In genomic region chr6:44133003-44133931, GRCh38 we compare ENCODE assay signal across 8 cellular contexts. TPM values are rescaled to one million over a fixed set of nuclear protein-coding genes. Genes with fewer than 3 reads are reported as not detected.
DNase-seq lines count a peak whose midpoint lies in the region; ATAC-seq, FAIRE-seq and TF ChIP-seq lines count a peak whose summit lies in the region.

No MANE protein-coding gene starts in this region.

- H3K9me1 ChIP-seq in K562 (ENCODE audit: control insufficient read depth, insufficient read depth, low read length) = no peaks in the 10 kb centered on the region

- H3K4me2 ChIP-seq in K562 (ENCODE audit: insufficient read depth, low read length) = peak overlapping the region; percentile 87
- peak overlapping the region; percentile 76 for H3K4me2 ChIP-seq in smooth muscle cell

- no peak for TF ChIP-seq RAD21 in K562 (CRISPR knock-in tag; conservative IDR thresholded peaks at IDR 0.05 in 1 of 2, IDR thresholded peaks at IDR 0.05 in 1 of 2)

- H3K9ac ChIP-seq in K562 (ENCODE audit: insufficient read depth in 1 of 2, low read depth in 2 of 2, low read length in 2 of 2) (peak overlapping the region; percentile 51 to 89), iPS-15b (ENCODE audit: low read depth, low read length) (peak overlapping the region; percentile 55), smooth muscle cell (ENCODE audit: low read depth) (no peak overlapping the region)

- ATAC-seq in K562 (peak; percentile 80), HG03442 (IDR thresholded peaks at IDR 0.05; ENCODE audit: unreplicated experiment) (no peak), HG02759 (IDR thresholded peaks at IDR 0.05; ENCODE audit: unreplicated experiment) (no peak), GM21786 (IDR thresholded peaks at IDR 0.05; ENCODE audit: unreplicated experiment) (no peak)

- FAIRE-seq in K562 (lab: Jason Lieb, UNC) = peak; percentile 72

- intact Hi-C loops in Calu3 (cut with micrococcal nuclease; ENCODE audit: unreplicated experiment) = loop anchor here (1.0 kb wide), 1 partner anchor 37 kb away; no protein-coding TSS in a partner anchor
- intact Hi-C loops in K562 (cut with micrococcal nuclease) = no loop called here

- BruUV-seq in Calu3 (replicated peaks; lab: Mats Ljungman, UMichigan) (no TSS peak), K562 (replicated peaks; lab: Mats Ljungman, UMichigan) (no TSS peak)

- peak overlapping the region; percentile 66 for H3K27ac ChIP-seq in K562 (ENCODE audit: extremely low read depth, low read depth, low read length)
- H3K27ac ChIP-seq in smooth muscle cell (ENCODE audit: low read depth) = peak overlapping the region; percentile 1

- H2AFZ ChIP-seq in K562 (ENCODE audit: low read depth, low read length) (peak overlapping the region; percentile 35; the same call in 1 of the 2 replicates), smooth muscle cell (ENCODE audit: low read depth) (no peak overlapping the region)

- no peaks in the 10 kb centered on the region for H3K9me3 Mint-ChIP-seq in Calu3 (ENCODE audit: low read depth, unreplicated experiment)

- H3F3A ChIP-seq in smooth muscle cell (ENCODE audit: low read depth) = no peaks in the 10 kb centered on the region

- H3K4me3 ChIP-seq in K562 (peak overlapping the region; percentile 12), iPS-15b (ENCODE audit: low read depth, low read length) (peak overlapping the region; percentile 23), smooth muscle cell (peak overlapping the region; percentile 13)

- TF ChIP-seq POLR2A in K562 (conservative IDR thresholded peaks at IDR 0.05) = no peak

- peaks cover 46% of the 10 kb centered on the region for H3K4me1 Mint-ChIP-seq in Calu3 (ENCODE audit: low read depth, unreplicated experiment)

- DNase-seq in Calu3 = peak; percentile 77
- peak; percentile 70 for DNase-seq in NCI-H146 (lab: John Stamatoyannopoulos, UW)
- peak; percentile 53 to 63 (median 57) for DNase-seq in K562 (ENCODE audit: extremely low read depth in 1 of 4, low spot score in 3 of 4)
- DNase-seq in smooth muscle cell (lab: John Stamatoyannopoulos, UW; ENCODE audit: unreplicated experiment) = no peak

- H4K20me1 ChIP-seq in K562 (replicated peaks; ENCODE audit: control insufficient read depth, insufficient read depth, low read length) (no peaks in the 10 kb centered on the region), smooth muscle cell (ENCODE audit: low read depth) (peaks cover 45% of the 10 kb centered on the region)

- peaks cover 24% of the 10 kb centered on the region for H3K36me3 Mint-ChIP-seq in Calu3 (ENCODE audit: insufficient read depth, unreplicated experiment)

- WGBS in K562 (ENCODE audit: insufficient coverage, low coverage, missing lambda C conversion rate) = 26% methylated on average over 9 of the region's 9 CpGs
- WGBS in smooth muscle cell (ENCODE audit: low lambda C conversion rate) = 56% methylated on average over 7 of the region's 9 CpGs

- H3K79me2 ChIP-seq in K562 (ENCODE audit: control insufficient read depth, insufficient read depth, low read length) (peaks cover 63% of the 10 kb centered on the region), smooth muscle cell (ENCODE audit: low read depth) (peaks cover 26% of the 10 kb centered on the region)

- H3K36me3 ChIP-seq in K562 (ENCODE audit: control insufficient read depth, insufficient read depth, low read length) (peaks cover 40% of the 10 kb centered on the region), iPS-15b (ENCODE audit: control insufficient read depth, insufficient read depth, low read length) (peaks cover 6% of the 10 kb centered on the region), smooth muscle cell (ENCODE audit: low read depth) (no peaks in the 10 kb centered on the region)

- H3K9me3 ChIP-seq in K562 (replicated peaks; ENCODE audit: control insufficient read depth, insufficient read depth, low read depth, low read length) (no peaks in the 10 kb centered on the region), iPS-15b (ENCODE audit: control insufficient read depth, insufficient read depth, low read length) (no peaks in the 10 kb centered on the region), smooth muscle cell (replicated peaks; ENCODE audit: low read depth) (no peaks in the 10 kb centered on the region)

- no peak for TF ChIP-seq EP300 in K562 (IDR thresholded peaks at IDR 0.05; ENCODE audit: low read length)

- H3K27me3 Mint-ChIP-seq in Calu3 (ENCODE audit: unreplicated experiment) = no peaks in the 10 kb centered on the region

- H3K4me3 Mint-ChIP-seq in Calu3 (ENCODE audit: low read depth, unreplicated experiment) = peak overlapping the region; percentile 5

- H3K27me3 ChIP-seq in K562 (ENCODE audit: control insufficient read depth in 2 of 2, insufficient read depth in 2 of 2, low read length in 2 of 2) (no peaks in the 10 kb centered on the region), iPS-15b (ENCODE audit: control insufficient read depth, insufficient read depth, low read length) (no peaks in the 10 kb centered on the region), smooth muscle cell (ENCODE audit: low read depth) (no peaks in the 10 kb centered on the region)

- in situ Hi-C loops in K562 (cut with MboI) = no loop called here

- CTCF ChIA-PET in Calu3 (lab: Charles Lee) (interaction anchor here (0.5 to 1.9 kb wide), 9 partner anchors 11 to 110 kb away, joined by 3 to 14 read pairs (median 4); partner anchors contain the start of gene SLC29A1), K562 (lab: Yijun Ruan, JAX; ENCODE audit: low intra/inter-chr PET ratio) (no interaction called here)

- TF ChIP-seq CTCF in Calu3 (IDR thresholded peaks at IDR 0.05; ENCODE audit: unreplicated experiment) (no peak), K562 (IDR thresholded peaks at IDR 0.05 in 2 of 3, conservative IDR thresholded peaks at IDR 0.05 in 1 of 3; ENCODE audit: insufficient read depth in 2 of 3, low read depth in 1 of 3, low read length in 3 of 3) (0 out of 6 replicates have a peak, but pooled peaks of 1 of the 3 experiments have one; percentile 11), smooth muscle cell (IDR thresholded peaks at IDR 0.05; ENCODE audit: borderline replicate concordance, insufficient read depth, poor library complexity, severe bottlenecking) (no peak)

- H3K27ac Mint-ChIP-seq in Calu3 (ENCODE audit: unreplicated experiment) = peak overlapping the region; percentile 27

- H3K4me1 ChIP-seq in K562 (replicated peaks in 1 of 2; ENCODE audit: control insufficient read depth in 2 of 2, insufficient read depth in 2 of 2, low read length in 2 of 2) (peaks cover 57 to 75% of the 10 kb centered on the region in 2 experiments), iPS-15b (ENCODE audit: control insufficient read depth, insufficient read depth, low read length) (peaks cover 5% of the 10 kb centered on the region), smooth muscle cell (ENCODE audit: low read depth) (peaks cover 18% of the 10 kb centered on the region)

- POLR2A ChIA-PET in K562 (lab: Yijun Ruan, JAX) = interaction anchor here (0.6 to 5.0 kb wide), 9 partner anchors 9 to 114 kb away, joined by 3 to 29 read pairs (median 6); partner anchors contain the start of gene HSP90AB1

RNA-seq across cellular contexts. Expression of gene TMEM63B, which starts 5.9 kb away (rescaled TPM):
- total RNA-seq in Calu3 (2022) (84.2 and 86.8 TPM in 2 replicates), K562 (2014; rRNA removed) (12.6 and 22.5 TPM in 2 replicates), K562 (2014; rRNA removed; fragmentation: Illumina TruSeq; extraction: Trizol) (10.8 and 14.4 TPM in 2 replicates), K562 (2015; rRNA removed; fragmentation: Illumina TruSeq; extraction: Trizol) (14.0 and 14.3 TPM in 2 replicates), K562 (2021) (39.2 and 39.4 TPM in 2 replicates), smooth muscle cell (16.0 and 21.2 TPM in 2 replicates)
- total RNA-seq in K562 (2011; cell fraction: chromatin; rRNA removed; ENCODE audit: low replicate concordance) = 125 and 274 TPM in 2 replicates
- 162 and 166 TPM in 2 replicates for total RNA-seq in K562 (2011; cell fraction: nucleolus; rRNA removed)
- 160 TPM in 2 replicates for total RNA-seq in K562 (2011; cell fraction: nucleoplasm; rRNA removed)
- polyA plus RNA-seq in K562 (2011; rRNA removed) (37.0 and 59.6 TPM in 2 replicates), K562 (2014; fragmentation: Illumina TruSeq; extraction: Trizol) (32.5 and 35.7 TPM in 2 replicates), K562 (2014; fragmentation: Nextera tagmentation; extraction: Ambion mirVana) (under 1 TPM; 0.14 to 0.17 TPM), K562 (2014; rRNA removed) (26.8 and 31.0 TPM in 2 replicates), smooth muscle cell (10.8 and 15.8 TPM in 2 replicates)
- 69.9 and 86.4 TPM in 2 replicates for polyA plus RNA-seq in K562 (2011; cell fraction: cytosol; rRNA removed)
- polyA plus RNA-seq in K562 (2011; cell fraction: nucleus; rRNA removed) = 128 and 148 TPM in 2 replicates
- 27.9 and 28.7 TPM in 2 replicates for polyA plus RNA-seq in K562 (2012)
- 52.7 and 68.9 TPM in 2 replicates for polyA minus RNA-seq in K562 (2011; rRNA and poly(A)+ RNA removed)
- polyA minus RNA-seq in K562 (2011; cell fraction: cytosol; rRNA and poly(A)+ RNA removed) = 35.2 and 46.9 TPM in 2 replicates
- 25.6 and 33.4 TPM in 2 replicates for polyA minus RNA-seq in K562 (2011; cell fraction: nucleus; rRNA and poly(A)+ RNA removed)

RNA-seq across cellular contexts. Expression of gene MRPL14, which starts 6.0 kb away (rescaled TPM):
- 98.9 and 103 TPM in 2 replicates for total RNA-seq in Calu3 (2022)
- total RNA-seq in K562 (2011; cell fraction: chromatin; rRNA removed; ENCODE audit: low replicate concordance) = 39.2 and 66.5 TPM in 2 replicates
- total RNA-seq in K562 (2011; cell fraction: nucleolus; rRNA removed) = 54.2 and 60.8 TPM in 2 replicates
- total RNA-seq in K562 (2011; cell fraction: nucleoplasm; rRNA removed) = 55.7 and 67.6 TPM in 2 replicates
- 166 and 199 TPM in 2 replicates for total RNA-seq in K562 (2014; rRNA removed)
- total RNA-seq in K562 (2014; rRNA removed; fragmentation: Illumina TruSeq; extraction: Trizol) = 97.5 and 126 TPM in 2 replicates
- total RNA-seq in K562 (2015; rRNA removed; fragmentation: Illumina TruSeq; extraction: Trizol) = 130 and 136 TPM in 2 replicates
- total RNA-seq in K562 (2021) = 143 and 149 TPM in 2 replicates
- 145 and 165 TPM in 2 replicates for polyA plus RNA-seq in K562 (2011; rRNA removed)
- 149 and 217 TPM in 2 replicates for polyA plus RNA-seq in K562 (2011; cell fraction: cytosol; rRNA removed)
- 68.7 and 82.6 TPM in 2 replicates for polyA plus RNA-seq in K562 (2011; cell fraction: nucleus; rRNA removed)
- polyA plus RNA-seq in K562 (2012) = 102 and 171 TPM in 2 replicates
- polyA plus RNA-seq in K562 (2014; fragmentation: Illumina TruSeq; extraction: Trizol) = 134 and 163 TPM in 2 replicates
- polyA plus RNA-seq in K562 (2014; fragmentation: Nextera tagmentation; extraction: Ambion mirVana) = 100 to 1,000 TPM; 414 to 424 TPM
- 195 and 240 TPM in 2 replicates for polyA plus RNA-seq in K562 (2014; rRNA removed)
- 39.8 and 41.8 TPM in 2 replicates for polyA minus RNA-seq in K562 (2011; rRNA and poly(A)+ RNA removed)
- polyA minus RNA-seq in K562 (2011; cell fraction: cytosol; rRNA and poly(A)+ RNA removed) = 38.6 and 39.1 TPM in 2 replicates
- polyA minus RNA-seq in K562 (2011; cell fraction: nucleus; rRNA and poly(A)+ RNA removed) = 15.3 and 25.4 TPM in 2 replicates
- 29.2 and 53.4 TPM in 2 replicates for total RNA-seq in smooth muscle cell
- 97.9 and 99.5 TPM in 2 replicates for polyA plus RNA-seq in smooth muscle cell

RNA-seq across cellular contexts. Expression of gene CAPN11, which starts 25.4 kb away (rescaled TPM):
- total RNA-seq in Calu3 (2022) = not detected in 2 replicates
- 2.2 and 4.6 TPM in 2 replicates for total RNA-seq in K562 (2011; cell fraction: chromatin; rRNA removed; ENCODE audit: low replicate concordance)
- total RNA-seq in K562 (2011; cell fraction: nucleolus; rRNA removed) = 1.8 and 2.5 TPM in 2 replicates
- total RNA-seq in K562 (2011; cell fraction: nucleoplasm; rRNA removed) = 1.6 and 1.9 TPM in 2 replicates
- total RNA-seq in K562 (2014; rRNA removed) = 0.20 and 0.41 TPM in 2 replicates
- total RNA-seq in K562 (2014; rRNA removed; fragmentation: Illumina TruSeq; extraction: Trizol) = 0.13 and 0.18 TPM in 2 replicates
- total RNA-seq in K562 (2015; rRNA removed; fragmentation: Illumina TruSeq; extraction: Trizol) = 0.07 and 0.11 TPM in 2 replicates
- 0.07 and 0.18 TPM in 2 replicates for total RNA-seq in K562 (2021)
- polyA plus RNA-seq in K562 (2011; rRNA removed) = 0.30 and 0.46 TPM in 2 replicates
- 0.15 and 0.57 TPM in 2 replicates for polyA plus RNA-seq in K562 (2011; cell fraction: cytosol; rRNA removed)
- polyA plus RNA-seq in K562 (2011; cell fraction: nucleus; rRNA removed) = 3.4 and 5.7 TPM in 2 replicates
- polyA plus RNA-seq in K562 (2012) = 0.35 and 1.5 TPM in 2 replicates
- polyA plus RNA-seq in K562 (2014; fragmentation: Illumina TruSeq; extraction: Trizol) = 0.15 and 0.19 TPM in 2 replicates
- polyA plus RNA-seq in K562 (2014; fragmentation: Nextera tagmentation; extraction: Ambion mirVana) = under 1 TPM in 1 of 2 experiments, not detected in 1; 0.03 TPM
- polyA plus RNA-seq in K562 (2014; rRNA removed) = 0.04 and 0.61 TPM in 2 replicates
- 0.24 and 0.25 TPM in 2 replicates for polyA minus RNA-seq in K562 (2011; rRNA and poly(A)+ RNA removed)
- polyA minus RNA-seq in K562 (2011; cell fraction: cytosol; rRNA and poly(A)+ RNA removed) = 0.48 TPM in 1 of 2 replicates, not detected in the other
- polyA minus RNA-seq in K562 (2011; cell fraction: nucleus; rRNA and poly(A)+ RNA removed) = 0.67 and 0.81 TPM in 2 replicates
- total RNA-seq in smooth muscle cell = not detected in 2 replicates
- 0.31 TPM in 1 of 2 replicates, not detected in the other for polyA plus RNA-seq in smooth muscle cell
